9 cellular contexts compared by ENCODE assay signal in the genomic region with DNA sequence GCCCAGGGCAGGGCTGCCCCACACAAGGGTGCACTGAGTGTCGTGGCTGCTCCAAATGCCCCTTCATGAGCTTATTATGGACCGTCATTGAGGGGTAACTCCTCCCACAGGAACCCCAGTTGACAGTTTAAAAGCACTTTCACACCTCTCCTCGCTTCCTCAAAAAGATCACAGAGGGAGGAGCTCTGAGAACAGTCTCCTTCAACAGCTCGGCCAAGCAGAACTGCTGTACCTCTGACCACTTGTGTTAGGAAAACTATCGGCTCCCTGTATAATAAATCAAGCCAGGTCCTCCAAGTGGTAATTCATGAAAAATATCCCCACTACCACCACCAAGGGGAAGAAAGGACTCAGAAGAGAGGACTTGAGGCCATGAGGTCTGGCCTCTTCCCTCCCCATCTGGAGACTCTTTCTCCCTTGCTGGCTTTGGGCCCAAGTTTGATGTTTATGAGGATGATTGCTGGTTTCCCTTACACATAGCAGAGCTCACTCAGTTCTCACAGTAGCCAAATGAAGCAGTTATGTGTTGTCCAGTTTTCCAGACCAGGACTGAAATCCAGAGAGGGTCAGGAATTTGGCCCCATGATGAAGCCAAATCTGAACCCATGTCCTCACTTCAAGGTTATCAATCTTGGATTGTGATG. TPM values are rescaled to one million over a fixed set of nuclear protein-coding genes. Genes with fewer than 3 reads are reported as not detected.
DNase-seq lines count a peak whose midpoint lies in the region; ATAC-seq and TF ChIP-seq lines count a peak whose summit lies in the region.
"Had no signal": no experiment of that assay in that cellular context is flagged by ENCODE, and none has a peak within 500 bp of the region (broad histone marks: within the 10 kb centered on the region; RNA-seq: fewer than 3 reads in every experiment).

No MANE protein-coding gene starts in this region.

- H3K4me1 ChIP-seq in mucosa of rectum (ENCODE audit: control insufficient read depth in 2 of 2, insufficient read depth in 2 of 2, low read length in 2 of 2), result no peaks in the 10 kb centered on the region

- peak overlapping the region; percentile 1 to 9 for H3K27ac ChIP-seq in mucosa of rectum (ENCODE audit: low read depth in 2 of 2, low read length in 2 of 2)

- H3K36me3 ChIP-seq in BJ (ENCODE audit: control insufficient read depth, insufficient read depth, low read length), result peaks cover 19% of the 10 kb centered on the region
- H3K36me3 ChIP-seq in mucosa of rectum (ENCODE audit: control insufficient read depth in 2 of 2, insufficient read depth in 2 of 2, low read length in 2 of 2), result peaks cover 39 to 61% of the 10 kb centered on the region in 2 donors

- H3K9me3 ChIP-seq in mucosa of rectum (ENCODE audit: control insufficient read depth in 2 of 2, low read length in 2 of 2), result no peaks in the 10 kb centered on the region

- H3K4me3 ChIP-seq in BJ (ENCODE audit: low read depth, low read length) (no peak overlapping the region), mucosa of rectum (ENCODE audit: low read length in 2 of 2) (no peak overlapping the region)

- peak overlapping the region; percentile 73 for H3K27ac Mint-ChIP-seq in activated B cell treated with CpG ODN at 0.5 μM for 24 hours

- CTCF ChIA-PET in BJ (lab: Yijun Ruan, JAX), result interaction anchor here (1.1 to 1.5 kb wide), 7 partner anchors 18 to 127 kb away, joined by 3 to 5 read pairs (median 3); a partner anchor contains a TSS
- CTCF ChIA-PET in activated B cell treated with CpG ODN at 0.5 μM for 24 hours (lab: Charles Lee), result interaction anchor here (0.8 to 1.5 kb wide), 5 partner anchors 14 to 406 kb away, joined by 3 to 5 read pairs (median 3); no protein-coding TSS in a partner anchor

- no peak for TF ChIP-seq CTCF in BJ (IDR thresholded peaks at IDR 0.05; ENCODE audit: insufficient read depth, low read depth, low read length)
- TF ChIP-seq CTCF in activated B cell treated with CpG ODN at 0.5 μM for 24 hours (IDR thresholded peaks at IDR 0.05), result no peak

- no peak overlapping the region for H3K4me3 Mint-ChIP-seq in activated B cell treated with CpG ODN at 0.5 μM for 24 hours

- H3K27me3 ChIP-seq in BJ (ENCODE audit: control insufficient read depth, insufficient read depth, low read length) (no peaks in the 10 kb centered on the region), mucosa of rectum (ENCODE audit: control insufficient read depth in 2 of 2, insufficient read depth in 2 of 2, low read length in 2 of 2) (no peaks in the 10 kb centered on the region)

- no peaks in the 10 kb centered on the region for H3K27me3 Mint-ChIP-seq in activated B cell treated with CpG ODN at 0.5 μM for 24 hours

- H3K4me1 Mint-ChIP-seq in activated B cell treated with CpG ODN at 0.5 μM for 24 hours, result peaks cover 18% of the 10 kb centered on the region

- no peak overlapping the region for H3K9ac ChIP-seq in mucosa of rectum (ENCODE audit: low read depth in 1 of 2, low read length in 2 of 2)

- H3K36me3 Mint-ChIP-seq in activated B cell treated with CpG ODN at 0.5 μM for 24 hours (ENCODE audit: low read depth), result peaks cover 43% of the 10 kb centered on the region

- ATAC-seq in GM21737 (IDR thresholded peaks at IDR 0.05; ENCODE audit: unreplicated experiment), result peak; percentile 71
- peak; percentile 98 for ATAC-seq in activated B cell treated with CpG ODN at 0.5 μM for 24 hours (ENCODE audit: low read depth)
- ATAC-seq in stimulated activated naive CD8-positive, alpha-beta T cell treated with anti-CD3 and anti-CD28 coated beads, Interleukin-15, Interleukin-2, amounts not matched to agents 100 U/mL and 50 U/mL, for 24 hours, result no peak

- POLR2A ChIA-PET in BJ (lab: Charles Lee) (interaction anchor here (0.7 kb wide), 2 partner anchors 17 to 557 kb away, joined by 3 to 5 read pairs; no protein-coding TSS in a partner anchor), activated B cell treated with CpG ODN at 0.5 μM for 24 hours (lab: Charles Lee) (interaction anchor here (0.9 to 1.8 kb wide), 6 partner anchors 15 to 427 kb away, joined by 3 to 9 read pairs (median 6); a partner anchor contains a TSS)

- H3K9me3 Mint-ChIP-seq in activated B cell treated with CpG ODN at 0.5 μM for 24 hours, result no peaks in the 10 kb centered on the region

- intact Hi-C loops in activated B cell treated with CpG ODN at 0.5 μM for 24 hours (cut with micrococcal nuclease), result loop anchor here (1.0 kb wide), 1 partner anchor 15 kb away; a partner anchor contains a TSS

- DNase-seq in BJ (ENCODE audit: low read depth), result peak; percentile 37
- DNase-seq in activated B cell treated with CpG ODN at 0.5 μM for 24 hours, result no peak
- no peak for DNase-seq in NCI-H2029 (lab: John Stamatoyannopoulos, UW)
- no peak for DNase-seq in stimulated activated naive CD8-positive, alpha-beta T cell treated with anti-CD3 and anti-CD28 coated beads, Interleukin-15, Interleukin-2, amounts not matched to agents 100 U/mL and 50 U/mL, for 24 hours
- no peak for DNase-seq in NCI-H1694 (lab: John Stamatoyannopoulos, UW)
- DNase-seq in hypothalamus (lab: John Stamatoyannopoulos, UW), result no peak
- DNase-seq: T-helper 2 cell had no signal

RNA-seq across cellular contexts. Expression of a gene that starts 8.7 kb away (rescaled TPM):
- polyA plus RNA-seq in BJ (2011; rRNA removed), result 13.6 and 17.8 TPM in 2 replicates
- polyA minus RNA-seq in BJ (2011; rRNA and poly(A)+ RNA removed), result 10.9 and 11.6 TPM in 2 replicates
- total RNA-seq in activated B cell treated with CpG ODN at 0.5 μM for 24 hours, result 0.49 and 0.93 TPM in 2 replicates

RNA-seq across cellular contexts. Expression of a gene that starts 14.9 kb away (rescaled TPM):
- 34.3 and 49.9 TPM in 2 replicates for polyA plus RNA-seq in BJ (2011; rRNA removed)
- polyA minus RNA-seq in BJ (2011; rRNA and poly(A)+ RNA removed), result 19.7 and 41.8 TPM in 2 replicates
- 24.5 and 27.3 TPM in 2 replicates for total RNA-seq in activated B cell treated with CpG ODN at 0.5 μM for 24 hours

RNA-seq across cellular contexts. Expression of a gene that starts 15.1 kb away (rescaled TPM):
- polyA plus RNA-seq in BJ (2011; rRNA removed), result 3.7 and 4.5 TPM in 2 replicates
- polyA minus RNA-seq in BJ (2011; rRNA and poly(A)+ RNA removed), result 5.4 and 11.1 TPM in 2 replicates
- total RNA-seq in activated B cell treated with CpG ODN at 0.5 μM for 24 hours, result 5.9 and 6.4 TPM in 2 replicates

RNA-seq across cellular contexts. Expression of a gene that starts 15.2 kb away (rescaled TPM):
- polyA plus RNA-seq in BJ (2011; rRNA removed), result 0.60 and 0.81 TPM in 2 replicates
- polyA minus RNA-seq in BJ (2011; rRNA and poly(A)+ RNA removed), result 0.36 TPM in 1 of 2 replicates, not detected in the other
- 0.32 TPM in 1 of 2 replicates, not detected in the other for total RNA-seq in activated B cell treated with CpG ODN at 0.5 μM for 24 hours

RNA-seq across cellular contexts. Expression of a gene that starts 29.8 kb away (rescaled TPM):
- polyA plus RNA-seq in BJ (2011; rRNA removed), result 70.6 and 90.8 TPM in 2 replicates
- polyA minus RNA-seq in BJ (2011; rRNA and poly(A)+ RNA removed), result 31.4 and 45.8 TPM in 2 replicates
- 2.4 and 3.3 TPM in 2 replicates for total RNA-seq in activated B cell treated with CpG ODN at 0.5 μM for 24 hours
